Comparison of ENCODE assay signal across 8 cellular contexts in genomic region chr1:81800741-81801031, GRCh38. TPM values are rescaled to one million over a fixed set of nuclear protein-coding genes. Genes with fewer than 3 reads are reported as not detected.
DNase-seq lines count a peak whose midpoint lies in the region; ATAC-seq and TF ChIP-seq lines count a peak whose summit lies in the region.

Gene ADGRL2, plus strand, starts transcription at chr1:81800934. Its CDS starts 36,051 bp downstream, at chr1:81836985.

- H3K9me3 ChIP-seq in RWPE2 (ENCODE audit: severe bottlenecking) (no peaks in the 10 kb centered on the region), osteoblast (ENCODE audit: low read depth, low read length) (no peaks in the 10 kb centered on the region)

- TF ChIP-seq CTCF in GM23338 (conservative IDR thresholded peaks at IDR 0.05; ENCODE audit: low read depth in 2 of 2) (no peak), RWPE2 (IDR thresholded peaks at IDR 0.05; ENCODE audit: poor library complexity, severe bottlenecking) (no peak), fibroblast of pulmonary artery (IDR thresholded peaks at IDR 0.05; ENCODE audit: low read length, missing control alignments) (no peak), osteoblast (IDR thresholded peaks at IDR 0.05; ENCODE audit: extremely low read depth, low read depth, low read length) (no peak)

- H3K27me3 ChIP-seq in GM23338 (ENCODE audit: insufficient read depth): peaks cover 6% of the 10 kb centered on the region; the same call in 1 of the 2 replicates
- peaks cover 85% of the 10 kb centered on the region for H3K27me3 ChIP-seq in RWPE2 (ENCODE audit: insufficient read depth, poor library complexity, severe bottlenecking)
- H3K27me3 ChIP-seq in osteoblast (ENCODE audit: insufficient read depth, low read length): peaks cover 14% of the 10 kb centered on the region

- peaks cover 2% of the 10 kb centered on the region; the same call in 1 of the 3 replicates for H3K9me3 Mint-ChIP-seq in GM23338

- H3K4me3 ChIP-seq in GM23338 (peak within 1 kb of the TSS; percentile 80), RWPE2 (ENCODE audit: severe bottlenecking) (peak within 1 kb of the TSS; percentile 44), fibroblast of pulmonary artery (replicated peaks; ENCODE audit: low read depth, low read length) (peak within 1 kb of the TSS; percentile 86), osteoblast (ENCODE audit: insufficient read depth, low read length) (peak within 1 kb of the TSS; percentile 85)

- peaks cover 36% of the 10 kb centered on the region for H3K4me1 Mint-ChIP-seq in GM23338

- DNase-seq in GM23338 (ENCODE audit: low spot score) (peak; percentile 71), RWPE2 (ENCODE audit: low spot score) (no peak), fibroblast of pulmonary artery (ENCODE audit: low read depth) (no peak), osteoblast (ENCODE audit: insufficient read length, low spot score, missing footprints) (peak; percentile 77), germinal center (ENCODE audit: low spot score) (no peak), retina (no peak)
- no peak for DNase-seq in effector CD4-positive, alpha-beta T cell

- H3K4me1 ChIP-seq in GM23338 (ENCODE audit: insufficient read depth) (peaks cover 45% of the 10 kb centered on the region), RWPE2 (ENCODE audit: insufficient read depth, poor library complexity, severe bottlenecking) (no peaks in the 10 kb centered on the region), osteoblast (ENCODE audit: insufficient read depth, low read length) (peaks cover 10% of the 10 kb centered on the region)

- H4K20me1 ChIP-seq in GM23338 (replicated peaks; ENCODE audit: insufficient read depth) (no peaks in the 10 kb centered on the region; the same call in 1 of the 2 replicates), osteoblast (ENCODE audit: insufficient read depth, low read length) (peaks cover 8% of the 10 kb centered on the region)

- H2AFZ ChIP-seq in GM23338 (peak within 1 kb of the TSS; percentile 67), osteoblast (ENCODE audit: low read length) (peak within 1 kb of the TSS; percentile 97)

- H3K4me2 ChIP-seq in GM23338 (peak within 1 kb of the TSS; percentile 84), osteoblast (ENCODE audit: insufficient read depth, low read length) (peak within 1 kb of the TSS; percentile 94)

- H3K36me3 ChIP-seq in GM23338 (ENCODE audit: insufficient read depth): no peaks in the 10 kb centered on the region
- no peaks in the 10 kb centered on the region for H3K36me3 ChIP-seq in RWPE2 (ENCODE audit: low read depth)
- H3K36me3 ChIP-seq in osteoblast (ENCODE audit: insufficient read depth, low read length): no peaks in the 10 kb centered on the region

- H3K27me3 Mint-ChIP-seq in GM23338 (ENCODE audit: insufficient read depth, low read depth, poor library complexity): peaks cover 2% of the 10 kb centered on the region

- H3K79me2 ChIP-seq in GM23338 (replicated peaks; ENCODE audit: insufficient read depth) (peaks cover 35% of the 10 kb centered on the region), osteoblast (ENCODE audit: insufficient read depth, low read length) (peaks cover 41% of the 10 kb centered on the region)

- no peaks in the 10 kb centered on the region; the same call in 2 of the 3 replicates for H3K36me3 Mint-ChIP-seq in GM23338 (ENCODE audit: low read depth)

- H3K27ac Mint-ChIP-seq in GM23338: peak within 1 kb of the TSS; percentile 99

- peak within 1 kb of the TSS; percentile 95 for H3K27ac ChIP-seq in GM23338 (ENCODE audit: low read depth)
- peak within 1 kb of the TSS; percentile 45 for H3K27ac ChIP-seq in RWPE2 (ENCODE audit: poor library complexity, severe bottlenecking)
- H3K27ac ChIP-seq in osteoblast (ENCODE audit: low read depth, low read length): peak within 1 kb of the TSS; percentile 77

- peak within 1 kb of the TSS; percentile 100 for H3K4me3 Mint-ChIP-seq in GM23338

- ATAC-seq in GM23338 (peak; percentile 22), RWPE2 (ENCODE audit: low read depth) (no peak; the same call in 2 of the 3 replicates), GM21390 (IDR thresholded peaks at IDR 0.05; ENCODE audit: unreplicated experiment) (no peak)

- H3F3A ChIP-seq in GM23338 (replicated peaks; ENCODE audit: low read depth): no peaks in the 10 kb centered on the region

- no peaks in the 10 kb centered on the region for H3K9me2 ChIP-seq in GM23338 (ENCODE audit: insufficient read depth)

TF ChIP-seq in GM23338, 12 proteins besides CTCF, POLR2A, EP300 and RAD21 (continues in another document):
- TF ChIP-seq ZNF331 (CRISPR knock-in tag; IDR thresholded peaks at IDR 0.05; ENCODE audit: low read depth) (no peak), NANOG (IDR thresholded peaks at IDR 0.05; ENCODE audit: borderline replicate concordance) (no peak), ZNF114 (CRISPR knock-in tag; IDR thresholded peaks at IDR 0.05) (no peak), EZH2 (IDR thresholded peaks at IDR 0.05; ENCODE audit: low read depth, unreplicated experiment) (no peak), JUNB (IDR thresholded peaks at IDR 0.05; ENCODE audit: unreplicated experiment) (no peak), POLR2AphosphoS5 (IDR thresholded peaks at IDR 0.05; ENCODE audit: low read depth) (no peak), REST (IDR thresholded peaks at IDR 0.05; ENCODE audit: unreplicated experiment) (no peak), CREB1 (CRISPR knock-in tag; IDR thresholded peaks at IDR 0.05; ENCODE audit: low read depth) (no peak), EZH2phosphoT487 (IDR thresholded peaks at IDR 0.05; ENCODE audit: unreplicated experiment) (no peak), STAT1 (IDR thresholded peaks at IDR 0.05; ENCODE audit: unreplicated experiment) (no peak), ETS1 (IDR thresholded peaks at IDR 0.05) (no peak)

RNA-seq across cellular contexts. Expression of gene ADGRL2, which starts in this region (rescaled TPM):
- total RNA-seq in GM23338 (2014; rRNA removed; shearing (Covaris generic)): 90.3 and 104 TPM in 2 replicates
- 32.9 and 38.2 TPM in 2 replicates for polyA plus RNA-seq in GM23338 (2016; fragmentation: Nextera tagmentation; extraction: Ambion mirVana)
- total RNA-seq in osteoblast: 55.4 and 101 TPM in 2 replicates

Comparison
In these comparisons a context has a peak if more than half of its experiments do, and no peak if none do; other contexts are left out.
1. DNase-seq: peak in GM23338 (single experiment) and osteoblast (single experiment); none in RWPE2 (single experiment), fibroblast of pulmonary artery (single experiment), germinal center (single experiment), retina (single experiment) and effector CD4-positive, alpha-beta T cell (single experiment).
2. H3K27ac ChIP-seq: peak in every context shown above with its lines; median percentile 95 in GM23338; 77 in osteoblast; 45 in RWPE2.
3. Peak in every context shown above with its lines, with median percentiles within 50 percentile points of each other: H3K4me3 ChIP-seq.